Comparison of ENCODE assay signal across 17 cellular contexts in genomic region chr10:11853468-11853867, GRCh38. TPM values are rescaled to one million over a fixed set of nuclear protein-coding genes. Genes with fewer than 3 reads are reported as not detected.
DNase-seq lines count a peak whose midpoint lies in the region; ATAC-seq and TF ChIP-seq lines count a peak whose summit lies in the region.
"Had no signal": no experiment of that assay in that cellular context is flagged by ENCODE, and none has a peak within 500 bp of the region (broad histone marks: within the 10 kb centered on the region; RNA-seq: fewer than 3 reads in every experiment).

No MANE protein-coding gene starts in this region.

- POLR2A ChIA-PET in activated CD8-positive, alpha-beta T cell treated with anti-CD3 and anti-CD28 coated beads for 36 hours (lab: Charles Lee), result no interaction called here
- POLR2A ChIA-PET in activated CD8-positive, alpha-beta T cell treated with anti-CD3 and anti-CD28 coated beads, Interleukin-2, amount 10 ng/mL, durations not matched to agents 7 days and 5 days (lab: Charles Lee), result no interaction called here
- POLR2A ChIA-PET in OCI-LY7 (lab: Charles Lee), result interaction anchor here (0.6 kb wide), 1 partner anchor 424 kb away, joined by 5 read pairs; no protein-coding TSS in a partner anchor

- intact Hi-C loops in activated CD8-positive, alpha-beta T cell treated with anti-CD3 and anti-CD28 coated beads for 36 hours (cut with micrococcal nuclease), result no loop called here
- intact Hi-C loops in OCI-LY7 (cut with micrococcal nuclease; ENCODE audit: unreplicated experiment), result no loop called here
- intact Hi-C loops in upper lobe of right lung (cut with DNase I), result no loop called here

- H3K4me3 ChIP-seq in OCI-LY7 (ENCODE audit: low read depth, low read length, poor library complexity, severe bottlenecking) (no peak overlapping the region), fibroblast of pulmonary artery (replicated peaks; ENCODE audit: low read depth, low read length) (no peak overlapping the region), upper lobe of right lung (no peak overlapping the region)
- H3K4me3 ChIP-seq: vagina had no signal

- no peaks in the 10 kb centered on the region for H3K36me3 ChIP-seq in OCI-LY7 (ENCODE audit: insufficient read depth, low read length)
- H3K36me3 ChIP-seq in upper lobe of right lung, result peaks cover 29% of the 10 kb centered on the region

- no peaks in the 10 kb centered on the region for H3K36me3 Mint-ChIP-seq in activated CD8-positive, alpha-beta T cell treated with anti-CD3 and anti-CD28 coated beads for 36 hours (ENCODE audit: low read depth)
- H3K36me3 Mint-ChIP-seq in activated CD8-positive, alpha-beta T cell treated with anti-CD3 and anti-CD28 coated beads, Interleukin-2, amount 10 ng/mL, durations not matched to agents 7 days and 5 days (ENCODE audit: low read depth), result no peaks in the 10 kb centered on the region
- H3K36me3 Mint-ChIP-seq in T-helper 2 cell treated with Interferon-gamma antibody and Interleukin-4, amounts not matched to agents 5 μg/mL and 100 μg/mL, for 36 hours (ENCODE audit: low read depth), result no peaks in the 10 kb centered on the region

- H3K4me1 ChIP-seq in OCI-LY7 (ENCODE audit: insufficient read depth, low read length, poor library complexity, severe bottlenecking), result no peaks in the 10 kb centered on the region
- H3K4me1 ChIP-seq in upper lobe of right lung, result no peaks in the 10 kb centered on the region
- H3K4me1 ChIP-seq: vagina had no signal

- H3K4me2 ChIP-seq in OCI-LY7 (ENCODE audit: low read length), result no peak overlapping the region

- no peak for ATAC-seq in activated CD8-positive, alpha-beta T cell treated with anti-CD3 and anti-CD28 coated beads for 36 hours
- no peak for ATAC-seq in activated CD8-positive, alpha-beta T cell treated with anti-CD3 and anti-CD28 coated beads, Interleukin-2, amount 10 ng/mL, durations not matched to agents 7 days and 5 days
- ATAC-seq in upper lobe of right lung, result no peak

- H3K4me1 Mint-ChIP-seq in activated CD8-positive, alpha-beta T cell treated with anti-CD3 and anti-CD28 coated beads for 36 hours (ENCODE audit: low read depth), result no peaks in the 10 kb centered on the region
- H3K4me1 Mint-ChIP-seq in activated CD8-positive, alpha-beta T cell treated with anti-CD3 and anti-CD28 coated beads, Interleukin-2, amount 10 ng/mL, durations not matched to agents 7 days and 5 days (ENCODE audit: low read depth), result no peaks in the 10 kb centered on the region
- H3K4me1 Mint-ChIP-seq in T-helper 2 cell treated with Interferon-gamma antibody and Interleukin-4, amounts not matched to agents 5 μg/mL and 100 μg/mL, for 36 hours (ENCODE audit: low read depth), result no peaks in the 10 kb centered on the region
- H3K4me1 Mint-ChIP-seq: mesothelial cell of epicardium had no signal

- H3K9me3 Mint-ChIP-seq in activated CD8-positive, alpha-beta T cell treated with anti-CD3 and anti-CD28 coated beads for 36 hours, result no peaks in the 10 kb centered on the region
- no peaks in the 10 kb centered on the region for H3K9me3 Mint-ChIP-seq in activated CD8-positive, alpha-beta T cell treated with anti-CD3 and anti-CD28 coated beads, Interleukin-2, amount 10 ng/mL, durations not matched to agents 7 days and 5 days (ENCODE audit: insufficient read depth)
- H3K9me3 Mint-ChIP-seq in T-helper 2 cell treated with Interferon-gamma antibody and Interleukin-4, amounts not matched to agents 5 μg/mL and 100 μg/mL, for 36 hours, result no peaks in the 10 kb centered on the region
- H3K9me3 Mint-ChIP-seq: mesothelial cell of epicardium; stimulated activated naive CD8-positive, alpha-beta T cell treated with anti-CD3 and anti-CD28 coated beads, Interleukin-15, Interleukin-2, amounts not matched to agents 100 ng/mL and 50 ng/mL, for 24 hours had no signal

- TF ChIP-seq CTCF in activated CD8-positive, alpha-beta T cell treated with anti-CD3 and anti-CD28 coated beads for 36 hours (IDR thresholded peaks at IDR 0.05), result peak; percentile 29
- TF ChIP-seq CTCF in OCI-LY7 (conservative IDR thresholded peaks at IDR 0.05; ENCODE audit: low read length) (peak; percentile 66), fibroblast of pulmonary artery (IDR thresholded peaks at IDR 0.05; ENCODE audit: low read length, missing control alignments) (peak; percentile 6), upper lobe of right lung (IDR thresholded peaks at IDR 0.05) (peak; percentile 12)

- peak; percentile 20 for DNase-seq in activated CD8-positive, alpha-beta T cell treated with anti-CD3 and anti-CD28 coated beads for 36 hours
- no peak for DNase-seq in activated CD8-positive, alpha-beta T cell treated with anti-CD3 and anti-CD28 coated beads, Interleukin-2, amount 10 ng/mL, durations not matched to agents 7 days and 5 days
- DNase-seq in OCI-LY7 (ENCODE audit: low spot score) (peak; percentile 8), fibroblast of pulmonary artery (ENCODE audit: low read depth) (no peak), upper lobe of right lung (peak; percentile 33), NCI-H187 treated with DMSO at 0.1 percent for 48 hours (lab: John Stamatoyannopoulos, UW) (no peak), NCI-H2081 (lab: John Stamatoyannopoulos, UW) (no peak)
- DNase-seq in T-helper 2 cell treated with Interferon-gamma antibody and Interleukin-4, amounts not matched to agents 5 μg/mL and 100 μg/mL, for 36 hours (ENCODE audit: low spot score), result no peak
- DNase-seq: activated CD8-positive, alpha-beta memory T cell treated with anti-CD3 and anti-CD28 coated beads for 24 hours; foreskin melanocyte; HCEC 1CT; NCI-H187; NK-92 treated with Interleukin-12 subunit alpha and Interleukin-12 subunit beta, amount 100 ng/mL, for 24 hours; small intestine had no signal

- H3K27me3 ChIP-seq in upper lobe of right lung, result no peaks in the 10 kb centered on the region
- H3K27me3 ChIP-seq: vagina had no signal

- no peaks in the 10 kb centered on the region for H3K79me2 ChIP-seq in OCI-LY7 (ENCODE audit: insufficient read depth, low read depth, low read length)

- H2AFZ ChIP-seq in OCI-LY7 (ENCODE audit: low read length), result no peak overlapping the region

- no TSS peak for BruUV-seq in OCI-LY7 (replicated peaks; lab: Mats Ljungman, UMichigan)

- peaks cover 6% of the 10 kb centered on the region for H3K27me3 Mint-ChIP-seq in activated CD8-positive, alpha-beta T cell treated with anti-CD3 and anti-CD28 coated beads for 36 hours
- peaks cover 12% of the 10 kb centered on the region for H3K27me3 Mint-ChIP-seq in activated CD8-positive, alpha-beta T cell treated with anti-CD3 and anti-CD28 coated beads, Interleukin-2, amount 10 ng/mL, durations not matched to agents 7 days and 5 days (ENCODE audit: low read depth)
- peaks cover 42% of the 10 kb centered on the region for H3K27me3 Mint-ChIP-seq in T-helper 2 cell treated with Interferon-gamma antibody and Interleukin-4, amounts not matched to agents 5 μg/mL and 100 μg/mL, for 36 hours (ENCODE audit: low read depth)

- H3K9me3 ChIP-seq in OCI-LY7 (ENCODE audit: low read length) (no peaks in the 10 kb centered on the region), upper lobe of right lung (no peaks in the 10 kb centered on the region)
- H3K9me3 ChIP-seq: vagina had no signal

- no peak overlapping the region for H3K27ac Mint-ChIP-seq in activated CD8-positive, alpha-beta T cell treated with anti-CD3 and anti-CD28 coated beads for 36 hours
- H3K27ac Mint-ChIP-seq in activated CD8-positive, alpha-beta T cell treated with anti-CD3 and anti-CD28 coated beads, Interleukin-2, amount 10 ng/mL, durations not matched to agents 7 days and 5 days, result no peak overlapping the region
- no peak overlapping the region for H3K27ac Mint-ChIP-seq in T-helper 2 cell treated with Interferon-gamma antibody and Interleukin-4, amounts not matched to agents 5 μg/mL and 100 μg/mL, for 36 hours
- H3K27ac Mint-ChIP-seq: mesothelial cell of epicardium; stimulated activated naive CD8-positive, alpha-beta T cell treated with anti-CD3 and anti-CD28 coated beads, Interleukin-15, Interleukin-2, amounts not matched to agents 100 ng/mL and 50 ng/mL, for 24 hours had no signal

- no peak overlapping the region for H3K4me3 Mint-ChIP-seq in activated CD8-positive, alpha-beta T cell treated with anti-CD3 and anti-CD28 coated beads for 36 hours
- no peak overlapping the region for H3K4me3 Mint-ChIP-seq in activated CD8-positive, alpha-beta T cell treated with anti-CD3 and anti-CD28 coated beads, Interleukin-2, amount 10 ng/mL, durations not matched to agents 7 days and 5 days
- no peak overlapping the region for H3K4me3 Mint-ChIP-seq in T-helper 2 cell treated with Interferon-gamma antibody and Interleukin-4, amounts not matched to agents 5 μg/mL and 100 μg/mL, for 36 hours
- H3K4me3 Mint-ChIP-seq: mesothelial cell of epicardium; stimulated activated naive CD8-positive, alpha-beta T cell treated with anti-CD3 and anti-CD28 coated beads, Interleukin-15, Interleukin-2, amounts not matched to agents 100 ng/mL and 50 ng/mL, for 24 hours had no signal

- H3K9me2 ChIP-seq in OCI-LY7 (ENCODE audit: insufficient read depth, low read length), result no peaks in the 10 kb centered on the region

- CTCF ChIA-PET in activated CD8-positive, alpha-beta T cell treated with anti-CD3 and anti-CD28 coated beads for 36 hours (lab: Charles Lee), result interaction anchor here (0.7 to 1.1 kb wide), 2 partner anchors 9 to 133 kb away, joined by 3 read pairs; no protein-coding TSS in a partner anchor
- CTCF ChIA-PET in activated CD8-positive, alpha-beta T cell treated with anti-CD3 and anti-CD28 coated beads, Interleukin-2, amount 10 ng/mL, durations not matched to agents 7 days and 5 days (lab: Charles Lee), result interaction anchor here (0.8 to 1.3 kb wide), 3 partner anchors 33 to 133 kb away, joined by 3 to 4 read pairs (median 3); no protein-coding TSS in a partner anchor
- CTCF ChIA-PET in OCI-LY7 (lab: Charles Lee; ENCODE audit: unreplicated experiment), result no interaction called here

- no peaks in the 10 kb centered on the region for H4K20me1 ChIP-seq in OCI-LY7 (ENCODE audit: insufficient read depth, low read length)

- H3K27ac ChIP-seq in OCI-LY7 (ENCODE audit: low read depth, low read length, poor library complexity, severe bottlenecking), result no peak overlapping the region
- no peak overlapping the region for H3K27ac ChIP-seq in upper lobe of right lung
- H3K27ac ChIP-seq: vagina had no signal

RNA-seq across cellular contexts. Expression of gene PROSER2, which starts 30.3 kb away (rescaled TPM):
- total RNA-seq in activated CD8-positive, alpha-beta T cell treated with anti-CD3 and anti-CD28 coated beads for 36 hours, result 1 to 10 TPM; 1.1 to 1.7 TPM
- total RNA-seq in activated CD8-positive, alpha-beta T cell treated with anti-CD3 and anti-CD28 coated beads, Interleukin-2, amount 10 ng/mL, durations not matched to agents 7 days and 5 days, result under 1 TPM; 0.29 to 0.74 TPM
- not detected in 2 replicates for total RNA-seq in OCI-LY7 (2014; rRNA removed; shearing (Covaris generic))
- total RNA-seq in OCI-LY7 (2022) (not detected in 2 replicates), upper lobe of right lung (33.3 TPM)

Comparison
In these comparisons a context has a peak if more than half of its experiments do, and no peak if none do; other contexts are left out.
1. DNase-seq: peak in activated CD8-positive, alpha-beta T cell treated with anti-CD3 and anti-CD28 coated beads for 36 hours (single experiment), OCI-LY7 (single experiment) and upper lobe of right lung (single experiment); none in activated CD8-positive, alpha-beta T cell treated with anti-CD3 and anti-CD28 coated beads, Interleukin-2, amount 10 ng/mL, durations not matched to agents 7 days and 5 days (single experiment), fibroblast of pulmonary artery (single experiment), NCI-H187 treated with DMSO at 0.1 percent for 48 hours (single experiment), NCI-H2081 (0 of 2) and T-helper 2 cell treated with Interferon-gamma antibody and Interleukin-4, amounts not matched to agents 5 μg/mL and 100 μg/mL, for 36 hours (single experiment).
2. CTCF ChIP-seq: peak in every context shown above with its lines; median percentile 66 in OCI-LY7; 29 in activated CD8-positive, alpha-beta T cell treated with anti-CD3 and anti-CD28 coated beads for 36 hours; 12 in upper lobe of right lung; 6 in fibroblast of pulmonary artery.
3. RNA of gene PROSER2, which starts 30.3 kb away (total RNA-seq): 33.3 TPM in upper lobe of right lung (single experiment); 1.1 to 1.7 TPM in activated CD8-positive, alpha-beta T cell treated with anti-CD3 and anti-CD28 coated beads for 36 hours, 0.29 to 0.74 TPM in activated CD8-positive, alpha-beta T cell treated with anti-CD3 and anti-CD28 coated beads, Interleukin-2, amount 10 ng/mL, durations not matched to agents 7 days and 5 days and not detected in OCI-LY7; every median in the first group is over 10 times any median in the second.